28 cellular contexts compared by ENCODE assay signal in the genomic region with DNA sequence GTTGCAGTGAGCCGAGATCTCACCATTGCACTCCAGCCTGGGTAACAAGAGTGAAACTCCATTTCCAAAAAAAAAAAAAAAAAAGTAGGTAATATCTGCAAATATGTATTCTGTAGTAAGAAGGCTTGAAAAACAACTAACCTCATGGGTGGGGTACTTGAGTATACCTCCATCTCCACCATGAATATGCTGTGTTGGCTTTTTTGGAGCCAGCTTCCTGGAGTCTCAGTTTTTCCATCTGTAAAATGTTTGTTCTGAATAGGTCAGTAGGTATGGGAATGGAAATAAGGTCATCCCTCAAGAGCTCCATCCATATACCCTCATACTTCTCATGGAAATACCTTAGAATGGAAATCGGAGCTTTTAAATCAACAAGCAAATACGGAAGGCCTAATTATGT.
"Had no signal": no experiment of that assay in that cellular context is flagged by ENCODE, and none has a peak within 500 bp of the region (broad histone marks: within the 10 kb centered on the region; RNA-seq: fewer than 3 reads in every experiment).

No MANE protein-coding gene starts in this region.

- H3K4me3 ChIP-seq: colonic mucosa, coronary artery, dorsolateral prefrontal cortex, esophagus muscularis mucosa, esophagus squamous epithelium, gastrocnemius medialis, gastroesophageal sphincter, heart left ventricle, heart right ventricle had no signal

- ATAC-seq: effector memory CD8-positive, alpha-beta T cell; esophagus mucosa; foreskin keratinocyte; gastrocnemius medialis; gastroesophageal sphincter; heart left ventricle; heart right ventricle had no signal

- DNase-seq: colonic mucosa; cortex of kidney; dermis blood vessel endothelial cell; dorsolateral prefrontal cortex; effector CD4-positive, alpha-beta T cell; effector CD8-positive, alpha-beta T cell; effector memory CD4-positive, alpha-beta T cell; effector memory CD8-positive, alpha-beta T cell; endodermal cell; erythroblast; esophagus squamous epithelium; foreskin fibroblast; foreskin keratinocyte; foreskin melanocyte; gastrocnemius medialis; glutamatergic neuron; head of caudate nucleus; heart left ventricle; heart right ventricle had no signal

- H3K36me3 ChIP-seq: colonic mucosa, esophagus muscularis mucosa, esophagus squamous epithelium, gastrocnemius medialis, gastroesophageal sphincter, heart left ventricle, heart right ventricle had no signal

- H3K27me3 ChIP-seq: colonic mucosa, dorsolateral prefrontal cortex, esophagus muscularis mucosa, esophagus squamous epithelium, foreskin keratinocyte, gastrocnemius medialis, gastroesophageal sphincter, heart left ventricle, heart right ventricle had no signal

- H3K9me3 ChIP-seq: colonic mucosa, esophagus muscularis mucosa, gastrocnemius medialis, gastroesophageal sphincter, heart left ventricle, heart right ventricle had no signal

- H3K4me1 ChIP-seq: colonic mucosa, esophagus squamous epithelium, foreskin keratinocyte, gastrocnemius medialis had no signal

- H3K27ac ChIP-seq: colonic mucosa, coronary artery, dorsolateral prefrontal cortex, epithelial cell of prostate, esophagus muscularis mucosa, esophagus squamous epithelium, foreskin keratinocyte, gastrocnemius medialis, gastroesophageal sphincter, heart left ventricle, heart right ventricle had no signal

- FAIRE-seq: colon, endometrium, endothelial cell of umbilical vein, frontal cortex had no signal
